19 cellular contexts compared by ENCODE assay signal in genomic region chr10:12308976-12309375, GRCh38. TPM values are rescaled to one million over a fixed set of nuclear protein-coding genes. Genes with fewer than 3 reads are reported as not detected.
A peak's percentile ranks its signal among the peaks of the same experiment; 100 is the strongest.
DNase-seq lines count a peak whose midpoint lies in the region; ATAC-seq, FAIRE-seq and TF ChIP-seq lines count a peak whose summit lies in the region.
"Had no signal": no experiment of that assay in that cellular context is flagged by ENCODE, and none has a peak within 500 bp of the region (broad histone marks: within the 10 kb centered on the region; RNA-seq: fewer than 3 reads in every experiment).

No MANE protein-coding gene starts in this region.

- H3K27me3 ChIP-seq in OCI-LY3 (ENCODE audit: low read depth, low read length): no peaks in the 10 kb centered on the region
- H3K27me3 ChIP-seq: BLaER1 had no signal

- peaks cover 43% of the 10 kb centered on the region for H3K4me1 ChIP-seq in OCI-LY3 (ENCODE audit: low read length)
- H3K4me1 ChIP-seq: BLaER1, Caco-2, HAP-1 had no signal

- peak overlapping the region; percentile 27 for H3K4me2 ChIP-seq in OCI-LY3 (ENCODE audit: low read length)
- H3K4me2 ChIP-seq: BLaER1 had no signal

- FAIRE-seq in HTR-8/SVneo (lab: Jason Lieb, UNC): no peak
- FAIRE-seq: G401.6, H54 had no signal

- peak overlapping the region; percentile 98 for H3K27ac Mint-ChIP-seq in dendritic cell treated with granulocyte-macrophage colony-stimulating factor and Interleukin-4, amounts not matched to agents 40 ng/mL and 50 ng/mL, for 4 days
- H3K27ac Mint-ChIP-seq: B cell; CD4-positive, CD25-positive, alpha-beta regulatory T cell; CD8-positive, alpha-beta T cell; HFFc6 had no signal

- no peak overlapping the region for H3K4me3 ChIP-seq in OCI-LY3 (ENCODE audit: low read length)
- H3K4me3 ChIP-seq: BLaER1, HAP-1 had no signal

- no peaks in the 10 kb centered on the region for H3K36me3 Mint-ChIP-seq in dendritic cell treated with granulocyte-macrophage colony-stimulating factor and Interleukin-4, amounts not matched to agents 40 ng/mL and 50 ng/mL, for 4 days (ENCODE audit: low read depth)
- H3K36me3 Mint-ChIP-seq: CD4-positive, CD25-positive, alpha-beta regulatory T cell; CD8-positive, alpha-beta T cell had no signal

- H3K27me3 Mint-ChIP-seq in dendritic cell treated with granulocyte-macrophage colony-stimulating factor and Interleukin-4, amounts not matched to agents 40 ng/mL and 50 ng/mL, for 4 days: peaks cover 5% of the 10 kb centered on the region
- H3K27me3 Mint-ChIP-seq: CD4-positive, CD25-positive, alpha-beta regulatory T cell had no signal

- TF ChIP-seq CTCF in OCI-LY3 (IDR thresholded peaks at IDR 0.05; ENCODE audit: low read depth, low read length): no peak

- H3K4me1 Mint-ChIP-seq in dendritic cell treated with granulocyte-macrophage colony-stimulating factor and Interleukin-4, amounts not matched to agents 40 ng/mL and 50 ng/mL, for 4 days (ENCODE audit: low read depth): peaks cover 27% of the 10 kb centered on the region

- no peak overlapping the region for H3K27ac ChIP-seq in OCI-LY3 (ENCODE audit: low read length)
- H3K27ac ChIP-seq: BLaER1, C4-2B had no signal

- no peak overlapping the region for H3K9ac ChIP-seq in OCI-LY3 (ENCODE audit: low read length)
- H3K9ac ChIP-seq: BLaER1 had no signal

- H3K9me3 Mint-ChIP-seq in dendritic cell treated with granulocyte-macrophage colony-stimulating factor and Interleukin-4, amounts not matched to agents 40 ng/mL and 50 ng/mL, for 4 days: peaks cover 8% of the 10 kb centered on the region
- H3K9me3 Mint-ChIP-seq: CD4-positive, CD25-positive, alpha-beta regulatory T cell; CD8-positive, alpha-beta T cell had no signal

- ATAC-seq in sciatic nerve (peak; percentile 89), HG02938 (IDR thresholded peaks at IDR 0.05; ENCODE audit: unreplicated experiment) (no peak)
- ATAC-seq: CD8-positive, alpha-beta T cell had no signal

- H2AFZ ChIP-seq in OCI-LY3 (ENCODE audit: low read depth, low read length): no peak overlapping the region

- no peaks in the 10 kb centered on the region for H3K9me3 ChIP-seq in OCI-LY3 (ENCODE audit: insufficient read depth, low read length)
- H3K9me3 ChIP-seq: Caco-2, HAP-1 had no signal

- no peaks in the 10 kb centered on the region for H3K36me3 ChIP-seq in OCI-LY3 (replicated peaks; ENCODE audit: low read depth, low read length)
- H3K36me3 ChIP-seq: BLaER1, HAP-1 had no signal

- DNase-seq in sciatic nerve (ENCODE audit: low spot score): peak; percentile 63
- no peak for DNase-seq in activated T-cell treated with anti-CD3 and anti-CD28 coated beads for 4 hours
- DNase-seq in HTR-8/SVneo (ENCODE audit: insufficient read length, low spot score): no peak
- DNase-seq: Caco-2; CD4-positive, CD25-positive, alpha-beta regulatory T cell; CD8-positive, alpha-beta T cell; DMS153; DND-41; GOT3; HFFc6 had no signal

- intact Hi-C loops in dendritic cell treated with granulocyte-macrophage colony-stimulating factor and Interleukin-4, amounts not matched to agents 40 ng/mL and 50 ng/mL, for 4 days (cut with micrococcal nuclease): no loop called here
- intact Hi-C loops in sciatic nerve (cut with DNase I): no loop called here

- no peak overlapping the region for H3K4me3 Mint-ChIP-seq in dendritic cell treated with granulocyte-macrophage colony-stimulating factor and Interleukin-4, amounts not matched to agents 40 ng/mL and 50 ng/mL, for 4 days
- H3K4me3 Mint-ChIP-seq: B cell; CD4-positive, CD25-positive, alpha-beta regulatory T cell; CD8-positive, alpha-beta T cell; HFFc6 had no signal

- no peaks in the 10 kb centered on the region for H4K20me1 ChIP-seq in OCI-LY3 (ENCODE audit: insufficient read depth, low read length)
- H4K20me1 ChIP-seq: BLaER1 had no signal

- no peaks in the 10 kb centered on the region for H3K79me2 ChIP-seq in OCI-LY3 (ENCODE audit: low read length)

RNA-seq across cellular contexts. Expression of gene CAMK1D, which starts 40.4 kb away (rescaled TPM):
- 27.1 TPM for total RNA-seq in sciatic nerve
